In genomic region chr22:21755855-21756284, GRCh38 we compare ENCODE assay signal across 9 cellular contexts.
A peak's percentile ranks its signal among the peaks of the same experiment; 100 is the strongest.
DNase-seq lines count a peak whose midpoint lies in the region; FAIRE-seq and TF ChIP-seq lines count a peak whose summit lies in the region.
"Had no signal": no experiment of that assay in that cellular context is flagged by ENCODE, and none has a peak within 500 bp of the region (broad histone marks: within the 10 kb centered on the region; RNA-seq: fewer than 3 reads in every experiment).

No MANE protein-coding gene starts in this region.

- peak overlapping the region; percentile 67 for H3K27ac ChIP-seq in cingulate gyrus (ENCODE audit: low read depth, low read length)

- no peak for FAIRE-seq in RCC 7860 (lab: Jason Lieb, UNC)

- DNase-seq in GM12865 (ENCODE audit: low read depth) = peak; percentile 55
- DNase-seq in RCC 7860 (ENCODE audit: low spot score) = peak; percentile 20
- peak; percentile 65 for DNase-seq in non-pigmented ciliary epithelial cell (ENCODE audit: low read depth)
- DNase-seq in anterior cingulate cortex (lab: John Stamatoyannopoulos, UW) = no peak
- no peak for DNase-seq in OCI-M2 (lab: John Stamatoyannopoulos, UW; ENCODE audit: unreplicated experiment)
- DNase-seq in activated CD8-positive, alpha-beta memory T cell treated with anti-CD3 and anti-CD28 coated beads for 24 hours = no peak
- no peak for DNase-seq in central memory CD4-positive, alpha-beta T cell
- DNase-seq: occipital lobe had no signal

- no peak overlapping the region for H3K4me3 ChIP-seq in GM12865 (ENCODE audit: low read depth, low read length)

- no peak for TF ChIP-seq CTCF in GM12865 (IDR thresholded peaks at IDR 0.05; ENCODE audit: insufficient read depth, low read depth, low read length, missing control alignments)

Comparison
In these comparisons a context has a peak if more than half of its experiments do, and no peak if none do; other contexts are left out.
1. DNase-seq: peak in GM12865 (single experiment), RCC 7860 (single experiment) and non-pigmented ciliary epithelial cell (single experiment); none in anterior cingulate cortex (0 of 58), OCI-M2 (single experiment), activated CD8-positive, alpha-beta memory T cell treated with anti-CD3 and anti-CD28 coated beads for 24 hours (single experiment) and central memory CD4-positive, alpha-beta T cell (single experiment).